24 cellular contexts compared by ENCODE assay signal in genomic region chr12:30188602-30189326, GRCh38.
"Had no signal": no experiment of that assay in that cellular context is flagged by ENCODE, and none has a peak within 500 bp of the region (broad histone marks: within the 10 kb centered on the region; RNA-seq: fewer than 3 reads in every experiment).

No MANE protein-coding gene starts in this region.

- ATAC-seq: foreskin keratinocyte; gastroesophageal sphincter; mucosa of descending colon; natural killer cell treated with Interleukin-12 subunit alpha and Interleukin-12 subunit beta and Interleukin-15 and Interleukin-18, amount 100 ng/mL, for 72 hours; pancreas; stimulated activated effector memory CD8-positive, alpha-beta T cell treated with anti-CD3 and anti-CD28 coated beads, Interleukin-12 subunit alpha, Interleukin-12 subunit beta, amount 100 ng/mL, for 72 hours; stimulated activated naive CD8-positive, alpha-beta T cell treated with anti-CD3 and anti-CD28 coated beads, Interleukin-15, Interleukin-2, amounts not matched to agents 100 U/mL and 50 U/mL, for 24 hours had no signal

- H3K27me3 ChIP-seq: foreskin keratinocyte, gastroesophageal sphincter, neutrophil, pancreas, sigmoid colon, tibial nerve, upper lobe of left lung, uterus had no signal

- DNase-seq: dorsolateral prefrontal cortex; effector CD4-positive, alpha-beta T cell; foreskin keratinocyte; hypothalamus; immature natural killer cell; islet precursor cell; kidney glomerular epithelial cell; mesenchymal stem cell; mucosa of descending colon; naive B cell; pancreas; retina; sigmoid colon; stimulated activated CD4-positive, alpha-beta T cell treated with anti-CD3 and anti-CD28 coated beads, Interleukin-2, amount 100 ng/mL, for 24 hours; stimulated activated CD4-positive, alpha-beta T cell treated with anti-CD3 and anti-CD28 coated beads, Interleukin-4, amount 100 ng/mL, for 24 hours; stimulated activated naive CD8-positive, alpha-beta T cell treated with anti-CD3 and anti-CD28 coated beads, Interleukin-15, Interleukin-2, amounts not matched to agents 100 U/mL and 50 U/mL, for 24 hours; upper lobe of left lung; uterus had no signal

- H3K9me3 ChIP-seq: gastroesophageal sphincter, mucosa of descending colon, neutrophil, pancreas, sigmoid colon, thoracic aorta, tibial nerve, upper lobe of left lung, uterus had no signal

- H3K4me1 ChIP-seq: foreskin keratinocyte, gastroesophageal sphincter, pancreas, sigmoid colon, tibial nerve, upper lobe of left lung, uterus had no signal

- H3K27ac ChIP-seq: dorsolateral prefrontal cortex, foreskin keratinocyte, gastroesophageal sphincter, neutrophil, pancreas, sigmoid colon, thoracic aorta, tibial nerve, upper lobe of left lung, uterus had no signal

- H3K36me3 ChIP-seq: gastroesophageal sphincter, neutrophil, pancreas, sigmoid colon, thoracic aorta, tibial nerve, upper lobe of left lung, uterus had no signal

- H3K4me3 ChIP-seq: dorsolateral prefrontal cortex, gastroesophageal sphincter, mucosa of descending colon, pancreas, sigmoid colon, thoracic aorta, tibial nerve, upper lobe of left lung, uterus had no signal
